29 cellular contexts compared by ENCODE assay signal in genomic region chr13:113092776-113093579, GRCh38. TPM values are rescaled to one million over a fixed set of nuclear protein-coding genes. Genes with fewer than 3 reads are reported as not detected.
A peak's percentile ranks its signal among the peaks of the same experiment; 100 is the strongest.
DNase-seq lines count a peak whose midpoint lies in the region; ATAC-seq, FAIRE-seq and TF ChIP-seq lines count a peak whose summit lies in the region.
"Had no signal": no experiment of that assay in that cellular context is flagged by ENCODE, and none has a peak within 500 bp of the region (broad histone marks: within the 10 kb centered on the region; RNA-seq: fewer than 3 reads in every experiment).

No MANE protein-coding gene starts in this region.

- H2AFZ ChIP-seq in HepG2 (ENCODE audit: low read length), result no peak overlapping the region
- H2AFZ ChIP-seq: PC-9 had no signal

- H3K27ac ChIP-seq in left ventricle myocardium inferior (replicated peaks) (no peak overlapping the region), dorsolateral prefrontal cortex (peak overlapping the region in 58 of 59 donors; percentile 6 to 89 (median 72)), HepG2 (ENCODE audit: extremely low read length, insufficient read depth, low read length) (no peak overlapping the region), temporal lobe (ENCODE audit: low read depth, low read length) (peak overlapping the region; percentile 72)
- H3K27ac ChIP-seq: BLaER1, HL-60, PC-9, RWPE1 had no signal

- TF ChIP-seq CTCF in left ventricle myocardium inferior (IDR thresholded peaks at IDR 0.05; ENCODE audit: borderline replicate concordance), result no peak
- no peak for TF ChIP-seq CTCF in dorsolateral prefrontal cortex (IDR thresholded peaks at IDR 0.05 in 54 of 56, conservative IDR thresholded peaks at IDR 0.05 in 2 of 56; ENCODE audit: low read depth in 1 of 56, partially characterized antibody in 56 of 56)
- TF ChIP-seq CTCF in HepG2 (CRISPR knock-in tag; IDR thresholded peaks at IDR 0.05), result no peak

- no TSS peak for BruUV-seq in HepG2 (replicated peaks; lab: Mats Ljungman, UMichigan)

- TF ChIP-seq RAD21 in HepG2 (CRISPR knock-in tag; IDR thresholded peaks at IDR 0.05), result no peak

- H3K9me3 Mint-ChIP-seq in activated naive CD4-positive, alpha-beta T cell treated with anti-CD3 and anti-CD28 coated beads, Interleukin-2, amount 50 U/mL, for 72 hours, result no peaks in the 10 kb centered on the region

- no peaks in the 10 kb centered on the region for H3K79me2 ChIP-seq in HepG2 (ENCODE audit: insufficient read depth, low read length)

- FAIRE-seq in HepG2 (lab: Jason Lieb, UNC), result no peak
- FAIRE-seq: A204.1, GM12892, H54, K562 had no signal

- no peak for TF ChIP-seq POLR2A in HepG2 (IDR thresholded peaks at IDR 0.05; ENCODE audit: insufficient read depth in 1 of 2, low read depth in 2 of 2, low read length in 2 of 2)

- CTCF ChIA-PET in HepG2 (lab: Yijun Ruan, JAX; ENCODE audit: low intra/inter-chr PET ratio, low total read pairs), result no interaction called here

- intact Hi-C loops in left ventricle myocardium inferior (cut with micrococcal nuclease), result no loop called here
- intact Hi-C loops in Right ventricle myocardium superior (cut with DNase I), result no loop called here
- intact Hi-C loops in dorsolateral prefrontal cortex (cut with DNase I), result no loop called here
- intact Hi-C loops in HepG2 (cut with micrococcal nuclease; ENCODE audit: unreplicated experiment), result no loop called here

- POLR2A ChIA-PET in HepG2 (lab: Yijun Ruan, JAX), result no interaction called here

- WGBS in HepG2 (ENCODE audit: low lambda C conversion rate), result 95% methylated on average over 13 of the region's 25 CpGs

- H3K9me3 ChIP-seq in left ventricle myocardium inferior (replicated peaks) (no peaks in the 10 kb centered on the region), HepG2 (ENCODE audit: low read length) (no peaks in the 10 kb centered on the region)
- H3K9me3 ChIP-seq: BLaER1, SK-N-SH had no signal

- H3K36me3 Mint-ChIP-seq in activated naive CD4-positive, alpha-beta T cell treated with anti-CD3 and anti-CD28 coated beads, Interleukin-2, amount 50 U/mL, for 72 hours, result no peaks in the 10 kb centered on the region

- H3K36me3 ChIP-seq in left ventricle myocardium inferior (peaks cover 44% of the 10 kb centered on the region), HepG2 (replicated peaks in 1 of 2; ENCODE audit: control insufficient read depth in 1 of 2, insufficient read depth in 2 of 2, low read length in 2 of 2) (peaks cover 2 to 17% of the 10 kb centered on the region in 2 experiments; a peak in 3 of 5 replicates)
- H3K36me3 ChIP-seq: BLaER1 had no signal

- in situ Hi-C loops in HepG2 (cut with HindIII; ENCODE audit: extremely low pct_ligation_motif_present, low pct_unique_long_range_greater_than_20kb), result no loop called here

- TF ChIP-seq EP300 in HepG2 (IDR thresholded peaks at IDR 0.05; ENCODE audit: low read depth in 2 of 2, low read length in 2 of 2) (no peak), HepG2 (CRISPR knock-in tag; IDR thresholded peaks at IDR 0.05; ENCODE audit: borderline replicate concordance) (no peak)

- DNase-seq in left ventricle myocardium inferior, result peak; percentile 8
- DNase-seq in Right ventricle myocardium superior, result no peak
- peak in 4 of 10 donors; percentile 39 to 58 (median 51) for DNase-seq in dorsolateral prefrontal cortex
- DNase-seq in HepG2 (ENCODE audit: low spot score), result no peak
- no peak for DNase-seq in ecto neural progenitor cell (ENCODE audit: low spot score)
- DNase-seq in NCI-H1417 treated with DMSO at 0.1 percent for 48 hours (lab: John Stamatoyannopoulos, UW), result no peak
- DNase-seq in activated naive CD4-positive, alpha-beta T cell treated with anti-CD3 and anti-CD28 coated beads, Interleukin-2, amount 50 U/mL, for 72 hours (ENCODE audit: low spot score in 2 of 2), result no peak
- DNase-seq: CD4-positive, CD25-positive, alpha-beta regulatory T cell; DMS153; DND-41; Kasumi-1; NCI-H1092 treated with DMSO at 0.1 percent for 48 hours; NCI-H1436 treated with DMSO at 0.1 percent for 48 hours; NCI-H1930; NCI-H446 treated with DMSO at 0.1 percent for 48 hours; NCI-H526; NCI-H82; PC-9; SK-N-SH had no signal

- H3K4me3 ChIP-seq in left ventricle myocardium inferior (no peak overlapping the region), dorsolateral prefrontal cortex (no peak overlapping the region), HepG2 (replicated peaks in 1 of 3; ENCODE audit: insufficient read depth in 1 of 3, low read depth in 2 of 3, low read length in 3 of 3) (no peak overlapping the region)
- H3K4me3 ChIP-seq: BLaER1, K562, PC-9 had no signal

- H3K4me1 ChIP-seq in left ventricle myocardium inferior, result no peaks in the 10 kb centered on the region
- H3K4me1 ChIP-seq in HepG2 (ENCODE audit: insufficient read depth, low read length), result no peaks in the 10 kb centered on the region
- H3K4me1 ChIP-seq: BLaER1 had no signal

- H3K27me3 ChIP-seq in left ventricle myocardium inferior (ENCODE audit: low read depth) (no peaks in the 10 kb centered on the region), dorsolateral prefrontal cortex (no peaks in the 10 kb centered on the region), HepG2 (ENCODE audit: control insufficient read depth in 1 of 2, insufficient read depth in 2 of 2, low read length in 2 of 2) (no peaks in the 10 kb centered on the region)

- H4K20me1 ChIP-seq in HepG2 (ENCODE audit: insufficient read depth, low read length), result no peaks in the 10 kb centered on the region
- H4K20me1 ChIP-seq: BLaER1 had no signal

- no peak overlapping the region for H3K27ac Mint-ChIP-seq in activated naive CD4-positive, alpha-beta T cell treated with anti-CD3 and anti-CD28 coated beads, Interleukin-2, amount 50 U/mL, for 72 hours
- H3K27ac Mint-ChIP-seq: CD4-positive, CD25-positive, alpha-beta regulatory T cell had no signal

- H3K9ac ChIP-seq in HepG2 (ENCODE audit: insufficient read depth, low read depth, low read length), result no peak overlapping the region
- H3K9ac ChIP-seq: BLaER1, SK-N-SH had no signal

- ATAC-seq in Right ventricle myocardium superior (ENCODE audit: poor library complexity) (no peak), HepG2 (no peak)
- ATAC-seq in activated naive CD4-positive, alpha-beta T cell treated with anti-CD3 and anti-CD28 coated beads, Interleukin-2, amount 50 U/mL, for 72 hours, result no peak
- ATAC-seq: K562 had no signal

- H3K4me2 ChIP-seq in HepG2 (ENCODE audit: low read depth, low read length), result no peak overlapping the region
- H3K4me2 ChIP-seq: BLaER1, PC-9, SK-N-SH had no signal

RNA-seq across cellular contexts. Expression of gene F7, which starts 12.6 kb away (rescaled TPM):
- total RNA-seq in left ventricle myocardium inferior, result not detected
- total RNA-seq in Right ventricle myocardium superior, result 0.08 TPM
- total RNA-seq in dorsolateral prefrontal cortex, result 1 to 10 TPM in 87 of 120 experiments, under 1 TPM in 32, not detected in 1; 0.19 to 4.5 (median 1.5) TPM
- 7.2 and 12.6 TPM in 2 replicates for total RNA-seq in HepG2 (2016; rRNA removed; fragmentation: Illumina TruSeq; extraction: Trizol)
- 0.61 and 0.71 TPM in 2 replicates for total RNA-seq in HepG2 (2016; cell fraction: cytosol; rRNA removed; fragmentation: Illumina TruSeq; extraction: Trizol; ENCODE audit: low read depth)
- total RNA-seq in HepG2 (2016; cell fraction: insoluble cytoplasmic fraction; rRNA removed; fragmentation: Illumina TruSeq; extraction: Trizol), result 6.7 and 12.9 TPM in 2 replicates
- 1.9 and 2.2 TPM in 2 replicates for total RNA-seq in HepG2 (2016; cell fraction: membrane; rRNA removed; fragmentation: Illumina TruSeq; extraction: Trizol)
- total RNA-seq in HepG2 (2016; cell fraction: nucleus; rRNA removed; fragmentation: Illumina TruSeq; extraction: Trizol), result 10.3 and 10.6 TPM in 2 replicates
- 26.5 and 39.9 TPM in 2 replicates for polyA plus RNA-seq in HepG2 (2011; rRNA removed)
- 21.7 and 26.2 TPM in 2 replicates for polyA plus RNA-seq in HepG2 (2011; cell fraction: cytosol; rRNA removed)
- 105 and 121 TPM in 2 replicates for polyA plus RNA-seq in HepG2 (2011; cell fraction: nucleus; rRNA removed)
- polyA plus RNA-seq in HepG2 (2012), result 45.9 and 52.4 TPM in 2 replicates
- polyA plus RNA-seq in HepG2 (2016; cell fraction: cytosol; fragmentation: Illumina TruSeq; extraction: Trizol; ENCODE audit: low read depth), result 0.51 and 0.52 TPM in 2 replicates
- 7.0 and 7.3 TPM in 2 replicates for polyA plus RNA-seq in HepG2 (2016; cell fraction: insoluble cytoplasmic fraction; fragmentation: Illumina TruSeq; extraction: Trizol; ENCODE audit: low read depth)
- 1.1 and 1.6 TPM in 2 replicates for polyA plus RNA-seq in HepG2 (2016; cell fraction: membrane; fragmentation: Illumina TruSeq; extraction: Trizol; ENCODE audit: low read depth)
- polyA plus RNA-seq in HepG2 (2016; cell fraction: nucleus; fragmentation: Illumina TruSeq; extraction: Trizol; ENCODE audit: insufficient read depth, low read depth), result 23.6 and 26.7 TPM in 2 replicates
- 43.0 TPM in 1 of 2 replicates, not detected in the other for polyA minus RNA-seq in HepG2 (2011; rRNA and poly(A)+ RNA removed; ENCODE audit: low replicate concordance)
- polyA minus RNA-seq in HepG2 (2011; cell fraction: cytosol; rRNA and poly(A)+ RNA removed), result 8.7 and 12.9 TPM in 2 replicates
- 14.7 and 15.7 TPM in 2 replicates for polyA minus RNA-seq in HepG2 (2011; cell fraction: nucleus; rRNA and poly(A)+ RNA removed)
- total RNA-seq in temporal lobe, result 0.49 TPM
- total RNA-seq in activated naive CD4-positive, alpha-beta T cell treated with anti-CD3 and anti-CD28 coated beads, Interleukin-2, amount 50 U/mL, for 72 hours, result not detected
- total RNA-seq: CD4-positive, CD25-positive, alpha-beta regulatory T cell; HT-29; K562; M059J; PC-9 had no signal
- polyA plus RNA-seq: CD4-positive, CD25-positive, alpha-beta regulatory T cell; K562; SK-N-SH had no signal

RNA-seq across cellular contexts. Expression of gene F10, which starts 29.6 kb away (rescaled TPM):
- total RNA-seq in left ventricle myocardium inferior (3.5 TPM), Right ventricle myocardium superior (4.5 TPM), dorsolateral prefrontal cortex (1 to 10 TPM in 44 of 120 experiments, under 1 TPM in 58, not detected in 18; 0.29 to 7.1 (median 0.92) TPM), HepG2 (2016; rRNA removed; fragmentation: Illumina TruSeq; extraction: Trizol) (19.9 and 58.4 TPM in 2 replicates), temporal lobe (0.74 TPM)
- 11.2 and 12.3 TPM in 2 replicates for total RNA-seq in HepG2 (2016; cell fraction: cytosol; rRNA removed; fragmentation: Illumina TruSeq; extraction: Trizol; ENCODE audit: low read depth)
- total RNA-seq in HepG2 (2016; cell fraction: insoluble cytoplasmic fraction; rRNA removed; fragmentation: Illumina TruSeq; extraction: Trizol), result 18.9 and 61.6 TPM in 2 replicates
- 12.7 and 13.1 TPM in 2 replicates for total RNA-seq in HepG2 (2016; cell fraction: membrane; rRNA removed; fragmentation: Illumina TruSeq; extraction: Trizol)
- total RNA-seq in HepG2 (2016; cell fraction: nucleus; rRNA removed; fragmentation: Illumina TruSeq; extraction: Trizol), result 43.8 and 53.5 TPM in 2 replicates
- 237 and 317 TPM in 2 replicates for polyA plus RNA-seq in HepG2 (2011; rRNA removed)
- polyA plus RNA-seq in HepG2 (2011; cell fraction: cytosol; rRNA removed), result 277 and 280 TPM in 2 replicates
- 231 and 240 TPM in 2 replicates for polyA plus RNA-seq in HepG2 (2011; cell fraction: nucleus; rRNA removed)
- polyA plus RNA-seq in HepG2 (2012), result 150 and 219 TPM in 2 replicates
- 11.6 and 13.0 TPM in 2 replicates for polyA plus RNA-seq in HepG2 (2016; cell fraction: cytosol; fragmentation: Illumina TruSeq; extraction: Trizol; ENCODE audit: low read depth)
- 18.4 and 19.4 TPM in 2 replicates for polyA plus RNA-seq in HepG2 (2016; cell fraction: insoluble cytoplasmic fraction; fragmentation: Illumina TruSeq; extraction: Trizol; ENCODE audit: low read depth)
- polyA plus RNA-seq in HepG2 (2016; cell fraction: membrane; fragmentation: Illumina TruSeq; extraction: Trizol; ENCODE audit: low read depth), result 10.3 and 10.6 TPM in 2 replicates
- polyA plus RNA-seq in HepG2 (2016; cell fraction: nucleus; fragmentation: Illumina TruSeq; extraction: Trizol; ENCODE audit: insufficient read depth, low read depth), result 82.4 and 83.6 TPM in 2 replicates
- 117 TPM in 1 of 2 replicates, not detected in the other for polyA minus RNA-seq in HepG2 (2011; rRNA and poly(A)+ RNA removed; ENCODE audit: low replicate concordance)
- 61.5 and 79.5 TPM in 2 replicates for polyA minus RNA-seq in HepG2 (2011; cell fraction: cytosol; rRNA and poly(A)+ RNA removed)
- polyA minus RNA-seq in HepG2 (2011; cell fraction: nucleus; rRNA and poly(A)+ RNA removed), result 44.3 and 53.6 TPM in 2 replicates
- not detected for total RNA-seq in activated naive CD4-positive, alpha-beta T cell treated with anti-CD3 and anti-CD28 coated beads, Interleukin-2, amount 50 U/mL, for 72 hours
- total RNA-seq: CD4-positive, CD25-positive, alpha-beta regulatory T cell; HT-29; PC-9 had no signal

Comparison
In these comparisons a context has a peak if more than half of its experiments do, and no peak if none do; other contexts are left out.
1. H3K27ac ChIP-seq: peak in dorsolateral prefrontal cortex (58 of 59) and temporal lobe (single experiment); none in left ventricle myocardium inferior (single experiment) and HepG2 (single experiment).